ENCODE assay signal across 25 cellular contexts in genomic region chr14:52363001-52363704, GRCh38. TPM values are rescaled to one million over a fixed set of nuclear protein-coding genes. Genes with fewer than 3 reads are reported as not detected.
"Had no signal": no experiment of that assay in that cellular context is flagged by ENCODE, and none has a peak within 500 bp of the region (broad histone marks: within the 10 kb centered on the region; RNA-seq: fewer than 3 reads in every experiment).

No MANE protein-coding gene starts in this region.

- H3K36me3 Mint-ChIP-seq: natural killer cell treated with Interleukin-12 subunit alpha and Interleukin-12 subunit beta and Interleukin-15 and Interleukin-18, amount 100 ng/mL, for 72 hours had no signal

- H3K9me3 Mint-ChIP-seq: activated B cell treated with CpG ODN at 0.5 μM for 24 hours; activated naive CD4-positive, alpha-beta T cell treated with anti-CD3 and anti-CD28 coated beads, Interleukin-2, amount 10 ng/mL, durations not matched to agents 7 days and 5 days; activated T-cell treated with anti-CD3 and anti-CD28 coated beads, Interleukin-2, amount 50 U/mL, for 24 hours; natural killer cell treated with Interleukin-12 subunit alpha and Interleukin-12 subunit beta and Interleukin-15 and Interleukin-18, amount 100 ng/mL, for 72 hours; stimulated activated naive CD8-positive, alpha-beta T cell treated with anti-CD3 and anti-CD28 coated beads, Interleukin-15, Interleukin-2, amounts not matched to agents 100 ng/mL and 50 ng/mL, for 24 hours had no signal

- DNase-seq: activated B cell treated with CpG ODN at 0.5 μM for 24 hours; activated CD4-positive, alpha-beta T cell treated with anti-CD3 and anti-CD28 coated beads for 36 hours; activated CD4-positive, alpha-beta T cell treated with anti-CD3 and anti-CD28 coated beads, Interleukin-2, amount 50 U/mL, for 4 hours; activated CD8-positive, alpha-beta memory T cell treated with anti-CD3 and anti-CD28 coated beads for 24 hours; activated CD8-positive, alpha-beta memory T cell treated with anti-CD3 and anti-CD28 coated beads, Interleukin-2, amount 50 U/mL, for 4 hours; activated naive CD4-positive, alpha-beta T cell treated with anti-CD3 and anti-CD28 coated beads, Interleukin-2, amount 10 ng/mL, durations not matched to agents 7 days and 5 days; activated T-cell treated with anti-CD3 and anti-CD28 coated beads, Interleukin-2, amount 50 U/mL, for 24 hours; cerebellar nuclear complex; gastrocnemius medialis; head of caudate nucleus; hypothalamus; left ventricle myocardium superior; mammary epithelial cell; midbrain; right cardiac atrium; stimulated activated CD4-positive, alpha-beta T cell treated with anti-CD3 and anti-CD28 coated beads, Interleukin-12 subunit alpha, Interleukin-12 subunit beta, amount 100 ng/mL, for 4 hours; stimulated activated CD4-positive, alpha-beta T cell treated with anti-CD3 and anti-CD28 coated beads, Interleukin-4, amount 100 ng/mL, for 4 hours; T1000 had no signal

- H3K27ac Mint-ChIP-seq: activated B cell treated with CpG ODN at 0.5 μM for 24 hours; activated CD4-positive, alpha-beta T cell treated with anti-CD3 and anti-CD28 coated beads for 36 hours; activated naive CD4-positive, alpha-beta T cell treated with anti-CD3 and anti-CD28 coated beads, Interleukin-2, amount 10 ng/mL, durations not matched to agents 7 days and 5 days; activated T-cell treated with anti-CD3 and anti-CD28 coated beads, Interleukin-2, amount 50 U/mL, for 24 hours; stimulated activated naive CD8-positive, alpha-beta T cell treated with anti-CD3 and anti-CD28 coated beads, Interleukin-15, Interleukin-2, amounts not matched to agents 100 ng/mL and 50 ng/mL, for 24 hours; T-helper 1 cell treated with Interleukin-12 subunit alpha and Interleukin-12 subunit beta and Interleukin-4 antibody, amounts not matched to agents 30 μg/mL and 1 μg/mL, for 36 hours had no signal

- H3K27me3 Mint-ChIP-seq: activated CD4-positive, alpha-beta T cell treated with anti-CD3 and anti-CD28 coated beads for 36 hours; activated T-cell treated with anti-CD3 and anti-CD28 coated beads, Interleukin-2, amount 50 U/mL, for 24 hours; natural killer cell treated with Interleukin-12 subunit alpha and Interleukin-12 subunit beta and Interleukin-15 and Interleukin-18, amount 100 ng/mL, for 72 hours; stimulated activated naive CD8-positive, alpha-beta T cell treated with anti-CD3 and anti-CD28 coated beads, Interleukin-15, Interleukin-2, amounts not matched to agents 100 ng/mL and 50 ng/mL, for 24 hours had no signal

- ATAC-seq: activated CD4-positive, alpha-beta T cell treated with anti-CD3 and anti-CD28 coated beads for 36 hours; gastrocnemius medialis; left ventricle myocardium superior; natural killer cell treated with Interleukin-12 subunit alpha and Interleukin-12 subunit beta and Interleukin-15 and Interleukin-18, amount 100 ng/mL, for 72 hours had no signal

- H3K4me1 Mint-ChIP-seq: activated B cell treated with CpG ODN at 0.5 μM for 24 hours; activated CD4-positive, alpha-beta T cell treated with anti-CD3 and anti-CD28 coated beads for 36 hours had no signal

- H3K4me3 ChIP-seq: coronary artery, gastrocnemius medialis, suprapubic skin, tibial nerve had no signal

- H3K4me3 Mint-ChIP-seq: activated B cell treated with CpG ODN at 0.5 μM for 24 hours; activated CD4-positive, alpha-beta T cell treated with anti-CD3 and anti-CD28 coated beads for 36 hours; activated naive CD4-positive, alpha-beta T cell treated with anti-CD3 and anti-CD28 coated beads, Interleukin-2, amount 10 ng/mL, durations not matched to agents 7 days and 5 days; activated T-cell treated with anti-CD3 and anti-CD28 coated beads, Interleukin-2, amount 50 U/mL, for 24 hours; natural killer cell treated with Interleukin-12 subunit alpha and Interleukin-12 subunit beta and Interleukin-15 and Interleukin-18, amount 100 ng/mL, for 72 hours; stimulated activated naive CD8-positive, alpha-beta T cell treated with anti-CD3 and anti-CD28 coated beads, Interleukin-15, Interleukin-2, amounts not matched to agents 100 ng/mL and 50 ng/mL, for 24 hours; T-helper 1 cell treated with Interleukin-12 subunit alpha and Interleukin-12 subunit beta and Interleukin-4 antibody, amounts not matched to agents 30 μg/mL and 1 μg/mL, for 36 hours had no signal

RNA-seq across cellular contexts. Expression of gene PTGER2, which starts 49.0 kb away (rescaled TPM):
- total RNA-seq: pulmonary artery endothelial cell had no signal
